ENCODE assay signal across 8 cellular contexts in the genomic region with DNA sequence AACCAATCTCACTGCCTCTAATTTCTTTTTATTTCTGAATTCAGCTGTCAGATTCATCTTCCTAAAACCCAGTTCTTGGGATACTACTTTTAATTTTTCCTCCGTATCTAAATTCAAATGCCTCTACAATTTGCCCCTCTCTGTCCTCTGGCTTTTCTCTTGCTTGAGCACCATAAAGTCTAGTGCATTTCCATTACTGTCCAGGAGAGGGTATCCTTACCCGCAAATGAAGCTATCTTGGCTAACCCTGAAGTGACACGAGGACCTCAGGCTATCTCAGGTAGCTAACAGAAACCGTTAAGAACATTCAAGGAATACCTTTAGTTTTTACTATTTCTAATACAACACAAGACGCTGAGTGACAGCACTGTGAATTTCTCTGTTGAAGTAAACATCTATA. TPM values are rescaled to one million over a fixed set of nuclear protein-coding genes. Genes with fewer than 3 reads are reported as not detected.
DNase-seq lines count a peak whose midpoint lies in the region; ATAC-seq and TF ChIP-seq lines count a peak whose summit lies in the region.

No MANE protein-coding gene starts in this region.

- DNase-seq in SK-N-DZ (ENCODE audit: low spot score) (peak; percentile 12), iPS-NIHi7 (ENCODE audit: extremely low spot score) (peak; percentile 66), NCI-H1930 (lab: John Stamatoyannopoulos, UW) (no peak), CD1c-positive myeloid dendritic cell (ENCODE audit: extremely low spot score) (no peak)

- TF ChIP-seq POLR2A in GM18505 (IDR thresholded peaks at IDR 0.05; ENCODE audit: borderline replicate concordance, extremely low read depth, insufficient read depth, insufficient read length), result no peak

- ATAC-seq in GM18505 (IDR thresholded peaks at IDR 0.05; ENCODE audit: unreplicated experiment), result peak; percentile 80
- peak; percentile 68 for ATAC-seq in HG03025 (IDR thresholded peaks at IDR 0.05; ENCODE audit: low FRiP score, unreplicated experiment)
- no peak for ATAC-seq in HG03460 (IDR thresholded peaks at IDR 0.05; ENCODE audit: unreplicated experiment)
- no peak for ATAC-seq in HG03457 (IDR thresholded peaks at IDR 0.05; ENCODE audit: unreplicated experiment)

RNA-seq across cellular contexts. Expression of gene PRR32, which starts 49.4 kb away (rescaled TPM):
- polyA plus RNA-seq in SK-N-DZ (2014; cell fraction: cytosol; rRNA removed), result not detected in 2 replicates
- polyA plus RNA-seq in SK-N-DZ (2014; cell fraction: nucleus; rRNA removed), result not detected in 2 replicates

Comparison
In these comparisons a context has a peak if more than half of its experiments do, and no peak if none do; other contexts are left out.
1. ATAC-seq: peak in GM18505 (single experiment) and HG03025 (single experiment); none in HG03460 (single experiment) and HG03457 (single experiment).
2. DNase-seq: peak in SK-N-DZ (single experiment) and iPS-NIHi7 (single experiment); none in NCI-H1930 (0 of 2) and CD1c-positive myeloid dendritic cell (single experiment).